In genomic region chr22:50325444-50326224, GRCh38 we compare ENCODE assay signal across 10 cellular contexts. TPM values are rescaled to one million over a fixed set of nuclear protein-coding genes. Genes with fewer than 3 reads are reported as not detected.
DNase-seq lines count a peak whose midpoint lies in the region; ATAC-seq and TF ChIP-seq lines count a peak whose summit lies in the region.
"Had no signal": no experiment of that assay in that cellular context is flagged by ENCODE, and none has a peak within 500 bp of the region (broad histone marks: within the 10 kb centered on the region; RNA-seq: fewer than 3 reads in every experiment).

No MANE protein-coding gene starts in this region.

- H3K9me3 Mint-ChIP-seq in CD14-positive monocyte (no peaks in the 10 kb centered on the region), HFFc6 (no peaks in the 10 kb centered on the region)
- H3K9me3 Mint-ChIP-seq in naive thymus-derived CD8-positive, alpha-beta T cell = no peaks in the 10 kb centered on the region

- intact Hi-C loops in CD14-positive monocyte (cut with micrococcal nuclease) = loop anchor here (2.0 to 5.0 kb wide), 4 partner anchors 17 to 49 kb away; no protein-coding TSS in a partner anchor

- no peak overlapping the region for H3K27ac ChIP-seq in brain microvascular endothelial cell
- H3K27ac ChIP-seq: cardiac muscle cell had no signal

- H3K4me3 Mint-ChIP-seq in CD14-positive monocyte (peak overlapping the region; percentile 69 to 89), HFFc6 (peak overlapping the region; percentile 91)
- peak overlapping the region; percentile 73 to 89 (median 81) for H3K4me3 Mint-ChIP-seq in naive thymus-derived CD8-positive, alpha-beta T cell

- DNase-seq in CD14-positive monocyte (ENCODE audit: low spot score) = no peak
- DNase-seq in HFFc6 = no peak
- DNase-seq in brain microvascular endothelial cell = no peak
- no peak for DNase-seq in naive thymus-derived CD8-positive, alpha-beta T cell
- no peak for DNase-seq in DMS114 treated with DMSO at 0.1 percent for 48 hours (lab: John Stamatoyannopoulos, UW; ENCODE audit: unreplicated experiment)
- DNase-seq in medulla oblongata (ENCODE audit: extremely low spot score) = no peak
- DNase-seq: NCI-H1436 had no signal

- peak overlapping the region; percentile 59 for H3K4me3 ChIP-seq in brain microvascular endothelial cell (ENCODE audit: low read depth, low read length)

- no peaks in the 10 kb centered on the region for H3K27me3 ChIP-seq in brain microvascular endothelial cell (replicated peaks)

- in situ Hi-C loops in brain microvascular endothelial cell (cut with HindIII; ENCODE audit: low pct_ligation_motif_present, low sequenced_read_pairs) = no loop called here

- H3K27ac Mint-ChIP-seq in CD14-positive monocyte (no peak overlapping the region), HFFc6 (peak overlapping the region; percentile 9; the same call in 1 of the 2 replicates)
- H3K27ac Mint-ChIP-seq in naive thymus-derived CD8-positive, alpha-beta T cell = peak overlapping the region in 6 of 10 donors; percentile 44 to 85 (median 80)

- POLR2A ChIA-PET in naive thymus-derived CD8-positive, alpha-beta T cell (lab: Charles Lee) = interaction anchor here (0.9 to 4.0 kb wide), 8 partner anchors 12 to 82 kb away, joined by 3 to 15 read pairs (median 6); partner anchors contain the start of gene HDAC10

- peaks cover 20% of the 10 kb centered on the region for H3K4me1 Mint-ChIP-seq in CD14-positive monocyte
- H3K4me1 Mint-ChIP-seq in HFFc6 (ENCODE audit: low read depth) = peaks cover 23% of the 10 kb centered on the region
- H3K4me1 Mint-ChIP-seq in naive thymus-derived CD8-positive, alpha-beta T cell = peaks cover 7 to 14% (median 12%) of the 10 kb centered on the region in 4 donors

- H3K36me3 ChIP-seq in brain microvascular endothelial cell (replicated peaks) = no peaks in the 10 kb centered on the region
- H3K36me3 ChIP-seq: cardiac muscle cell had no signal

- H3K27me3 Mint-ChIP-seq in CD14-positive monocyte (ENCODE audit: low read depth in 3 of 3) (peaks cover 15 to 24% (median 19%) of the 10 kb centered on the region in 3 donors), HFFc6 (ENCODE audit: insufficient read depth) (no peaks in the 10 kb centered on the region)
- peaks cover 0 to 3% (median 0%) of the 10 kb centered on the region in 5 donors for H3K27me3 Mint-ChIP-seq in naive thymus-derived CD8-positive, alpha-beta T cell

- TF ChIP-seq CTCF in CD14-positive monocyte (IDR thresholded peaks at IDR 0.05) (no peak), HFFc6 (IDR thresholded peaks at IDR 0.05) (no peak), brain microvascular endothelial cell (IDR thresholded peaks at IDR 0.05; ENCODE audit: low read depth, low read length, missing control alignments) (no peak)

- H3K36me3 Mint-ChIP-seq in CD14-positive monocyte (peaks cover 0 to 3% of the 10 kb centered on the region in 2 donors), HFFc6 (ENCODE audit: low read depth) (peaks cover 4% of the 10 kb centered on the region; the same call in 1 of the 2 replicates)
- peaks cover 0 to 1% (median 0%) of the 10 kb centered on the region in 3 donors for H3K36me3 Mint-ChIP-seq in naive thymus-derived CD8-positive, alpha-beta T cell

- no peak for ATAC-seq in naive thymus-derived CD8-positive, alpha-beta T cell
- ATAC-seq in HG03469 (IDR thresholded peaks at IDR 0.05; ENCODE audit: unreplicated experiment) (no peak), GM18498 (IDR thresholded peaks at IDR 0.05; ENCODE audit: unreplicated experiment) (no peak)

RNA-seq across cellular contexts. Expression of gene DENND6B, which starts 1.2 kb away (rescaled TPM):
- 1 to 10 TPM; 1.7 to 2.1 TPM for polyA plus RNA-seq in CD14-positive monocyte
- 1 to 10 TPM; 1.4 to 2.5 (median 1.9) TPM for total RNA-seq in HFFc6 (2021; fragmentation: NEBNext Ultra II Directional; extraction: Animal tissue kit (Norgen Biotek cat#: 25700))
- total RNA-seq in naive thymus-derived CD8-positive, alpha-beta T cell = 1 to 10 TPM; 7.0 to 9.1 TPM
- 1 to 10 TPM in 2 of 3 donors, under 1 TPM in 1; 0.53 to 1.1 (median 1.0) TPM for polyA plus RNA-seq in naive thymus-derived CD8-positive, alpha-beta T cell

RNA-seq across cellular contexts. Expression of gene PPP6R2, which starts 17.5 kb away (rescaled TPM):
- polyA plus RNA-seq in CD14-positive monocyte = 10 to 100 TPM in 1 of 2 donors, 1 to 10 TPM in 1; 9.1 to 10.3 TPM
- 10 to 100 TPM; 41.9 to 47.0 (median 43.6) TPM for total RNA-seq in HFFc6 (2021; fragmentation: NEBNext Ultra II Directional; extraction: Animal tissue kit (Norgen Biotek cat#: 25700))
- 100 to 1,000 TPM in 1 of 2 experiments, 10 to 100 TPM in 1; 93.3 to 104 TPM for total RNA-seq in naive thymus-derived CD8-positive, alpha-beta T cell
- polyA plus RNA-seq in naive thymus-derived CD8-positive, alpha-beta T cell = 10 to 100 TPM; 13.3 to 29.1 (median 17.0) TPM

RNA-seq across cellular contexts. Expression of gene PLXNB2, which starts 18.2 kb away (rescaled TPM):
- 10 to 100 TPM; 38.2 to 70.5 TPM for polyA plus RNA-seq in CD14-positive monocyte
- 100 to 1,000 TPM; 280 to 370 (median 291) TPM for total RNA-seq in HFFc6 (2021; fragmentation: NEBNext Ultra II Directional; extraction: Animal tissue kit (Norgen Biotek cat#: 25700))
- total RNA-seq in naive thymus-derived CD8-positive, alpha-beta T cell = 10 to 100 TPM; 14.3 to 16.7 TPM
- 1 to 10 TPM in 2 of 3 donors, under 1 TPM in 1; 0.72 to 4.1 (median 1.1) TPM for polyA plus RNA-seq in naive thymus-derived CD8-positive, alpha-beta T cell

RNA-seq across cellular contexts. Expression of gene MAPK11, which starts 55.5 kb away (rescaled TPM):
- not detected for polyA plus RNA-seq in CD14-positive monocyte
- total RNA-seq in HFFc6 (2021; fragmentation: NEBNext Ultra II Directional; extraction: Animal tissue kit (Norgen Biotek cat#: 25700)) = 10 to 100 TPM in 1 of 6 experiments, 1 to 10 TPM in 5; 6.0 to 10.2 (median 7.8) TPM
- total RNA-seq in naive thymus-derived CD8-positive, alpha-beta T cell = 1 to 10 TPM in 1 of 2 experiments, under 1 TPM in 1; 0.86 to 1.2 TPM
- polyA plus RNA-seq in naive thymus-derived CD8-positive, alpha-beta T cell = under 1 TPM; 0.13 to 0.24 (median 0.16) TPM

Comparison
In these comparisons a context has a peak if more than half of its experiments do, and no peak if none do; other contexts are left out.
1. H3K27ac Mint-ChIP-seq: peak in HFFc6 (single experiment) and naive thymus-derived CD8-positive, alpha-beta T cell (6 of 10); none in CD14-positive monocyte (0 of 7).
2. RNA of gene PLXNB2, which starts 18.2 kb away (total RNA-seq): 280 to 370 TPM in HFFc6; 14.3 to 16.7 TPM in naive thymus-derived CD8-positive, alpha-beta T cell; every median in the first group is over 10 times any median in the second.
3. Peak in every context shown above with its lines, with median percentiles within 50 percentile points of each other: H3K4me3 Mint-ChIP-seq.